ENCODE assay signal across 8 cellular contexts in genomic region chr9:32572900-32573523, GRCh38. TPM values are rescaled to one million over a fixed set of nuclear protein-coding genes. Genes with fewer than 3 reads are reported as not detected.
DNase-seq lines count a peak whose midpoint lies in the region; ATAC-seq and TF ChIP-seq lines count a peak whose summit lies in the region.

Gene NDUFB6, minus strand, starts transcription at chr9:32573159. Its CDS starts 99 bp downstream, at chr9:32573060.

- H3K27ac ChIP-seq in testis = peak within 1 kb of the TSS; percentile 79 to 91

- no peak for TF ChIP-seq POLR2A in testis (IDR thresholded peaks at IDR 0.05)

- peaks cover 4% of the 10 kb centered on the region for H3K36me3 ChIP-seq in GM06990 (ENCODE audit: control insufficient read depth, insufficient read depth, low read length)
- no peaks in the 10 kb centered on the region for H3K36me3 ChIP-seq in testis (ENCODE audit: low read depth, missing control alignments)

- intact Hi-C loops in testis (cut with DNase I; ENCODE audit: low total_unique reads) = no loop called here

- no peak for TF ChIP-seq CTCF in GM06990 (IDR thresholded peaks at IDR 0.05; ENCODE audit: insufficient read depth, low read length, poor library complexity, severe bottlenecking)
- TF ChIP-seq CTCF in omental fat pad (IDR thresholded peaks at IDR 0.05) = no peak
- TF ChIP-seq CTCF in testis (IDR thresholded peaks at IDR 0.05) = no peak

- WGBS in testis, 2 donors = 0% methylated on average over 16 to 36 of the region's 36 CpGs

- peaks cover 4% of the 10 kb centered on the region for H3K36me3 Mint-ChIP-seq in activated naive CD4-positive, alpha-beta T cell treated with anti-CD3 and anti-CD28 coated beads, Interleukin-2, amount 50 U/mL, for 24 hours

- DNase-seq in GM06990 (ENCODE audit: extremely low read depth, insufficient read length) = peak; percentile 95
- DNase-seq in NCI-H1092 (lab: John Stamatoyannopoulos, UW) = peak; percentile 93
- DNase-seq in globus pallidus (ENCODE audit: low spot score) = peak; percentile 90
- peak; percentile 74 for DNase-seq in omental fat pad (ENCODE audit: low spot score)
- peak; percentile 97 for DNase-seq in testis

- peaks cover 17% of the 10 kb centered on the region for H3K4me1 ChIP-seq in testis

- no peaks in the 10 kb centered on the region for H3K9me3 ChIP-seq in testis

- H3K27me3 ChIP-seq in GM06990 (replicated peaks; ENCODE audit: control insufficient read depth, insufficient read depth, low read length) (no peaks in the 10 kb centered on the region), testis (no peaks in the 10 kb centered on the region)

- H3K9me3 Mint-ChIP-seq in activated naive CD4-positive, alpha-beta T cell treated with anti-CD3 and anti-CD28 coated beads, Interleukin-2, amount 50 U/mL, for 24 hours = no peaks in the 10 kb centered on the region

- peak within 1 kb of the TSS; percentile 100 for H3K4me3 Mint-ChIP-seq in activated naive CD4-positive, alpha-beta T cell treated with anti-CD3 and anti-CD28 coated beads, Interleukin-2, amount 50 U/mL, for 24 hours

- H3K4me1 Mint-ChIP-seq in activated naive CD4-positive, alpha-beta T cell treated with anti-CD3 and anti-CD28 coated beads, Interleukin-2, amount 50 U/mL, for 24 hours = peaks cover 36% of the 10 kb centered on the region

- peak within 1 kb of the TSS; percentile 96 for H3K27ac Mint-ChIP-seq in activated naive CD4-positive, alpha-beta T cell treated with anti-CD3 and anti-CD28 coated beads, Interleukin-2, amount 50 U/mL, for 24 hours

- ATAC-seq in HG02588 (IDR thresholded peaks at IDR 0.05; ENCODE audit: unreplicated experiment) (peak; percentile 85), SK-N-SH treated with all-trans-retinoic acid at 6 μM for 48 hours (peak; percentile 96), omental fat pad (ENCODE audit: low FRiP score) (peak; percentile 95)

- no peaks in the 10 kb centered on the region for H3K27me3 Mint-ChIP-seq in activated naive CD4-positive, alpha-beta T cell treated with anti-CD3 and anti-CD28 coated beads, Interleukin-2, amount 50 U/mL, for 24 hours

- H3K4me3 ChIP-seq in GM06990 (replicated peaks; ENCODE audit: low read depth, low read length) = peak within 1 kb of the TSS; percentile 100
- H3K4me3 ChIP-seq in testis = peak within 1 kb of the TSS; percentile 88 to 90

TF ChIP-seq in SK-N-SH treated with all-trans-retinoic acid at 6 μM for 48 hours, 23 proteins besides CTCF, POLR2A, EP300 and RAD21:
- TF ChIP-seq ARNTL (CRISPR knock-in tag; IDR thresholded peaks at IDR 0.05; ENCODE audit: borderline replicate concordance, low read depth) (no peak), TCF4 (CRISPR knock-in tag; IDR thresholded peaks at IDR 0.05; ENCODE audit: borderline replicate concordance) (no peak), ZC3H10 (CRISPR knock-in tag; IDR thresholded peaks at IDR 0.05) (no peak), ZNF8 (CRISPR knock-in tag; IDR thresholded peaks at IDR 0.05) (no peak), ESRRG (CRISPR knock-in tag; IDR thresholded peaks at IDR 0.05) (no peak), OSR1 (CRISPR knock-in tag; IDR thresholded peaks at IDR 0.05) (no peak), SNAI2 (CRISPR knock-in tag; IDR thresholded peaks at IDR 0.05) (no peak), GLIS3 (CRISPR knock-in tag; IDR thresholded peaks at IDR 0.05) (no peak), ISL1 (CRISPR knock-in tag; IDR thresholded peaks at IDR 0.05) (no peak), ZNF565 (CRISPR knock-in tag; conservative IDR thresholded peaks at IDR 0.05; ENCODE audit: low read depth) (no peak), ZNF70 (CRISPR knock-in tag; IDR thresholded peaks at IDR 0.05) (no peak; the same call in 1 of the 2 replicates), PPARA (CRISPR knock-in tag; IDR thresholded peaks at IDR 0.05; ENCODE audit: borderline replicate concordance) (no peak), TOX (CRISPR knock-in tag; IDR thresholded peaks at IDR 0.05; ENCODE audit: borderline replicate concordance) (no peak), TSHZ2 (CRISPR knock-in tag; IDR thresholded peaks at IDR 0.05) (no peak)
- TF ChIP-seq, protein P1, sequence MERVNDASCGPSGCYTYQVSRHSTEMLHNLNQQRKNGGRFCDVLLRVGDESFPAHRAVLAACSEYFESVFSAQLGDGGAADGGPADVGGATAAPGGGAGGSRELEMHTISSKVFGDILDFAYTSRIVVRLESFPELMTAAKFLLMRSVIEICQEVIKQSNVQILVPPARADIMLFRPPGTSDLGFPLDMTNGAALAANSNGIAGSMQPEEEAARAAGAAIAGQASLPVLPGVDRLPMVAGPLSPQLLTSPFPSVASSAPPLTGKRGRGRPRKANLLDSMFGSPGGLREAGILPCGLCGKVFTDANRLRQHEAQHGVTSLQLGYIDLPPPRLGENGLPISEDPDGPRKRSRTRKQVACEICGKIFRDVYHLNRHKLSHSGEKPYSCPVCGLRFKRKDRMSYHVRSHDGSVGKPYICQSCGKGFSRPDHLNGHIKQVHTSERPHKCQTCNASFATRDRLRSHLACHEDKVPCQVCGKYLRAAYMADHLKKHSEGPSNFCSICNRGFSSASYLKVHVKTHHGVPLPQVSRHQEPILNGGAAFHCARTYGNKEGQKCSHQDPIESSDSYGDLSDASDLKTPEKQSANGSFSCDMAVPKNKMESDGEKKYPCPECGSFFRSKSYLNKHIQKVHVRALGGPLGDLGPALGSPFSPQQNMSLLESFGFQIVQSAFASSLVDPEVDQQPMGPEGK (CRISPR knock-in tag; IDR thresholded peaks at IDR 0.05; ENCODE audit: borderline replicate concordance) = no peak
- TF ChIP-seq, protein P2, sequence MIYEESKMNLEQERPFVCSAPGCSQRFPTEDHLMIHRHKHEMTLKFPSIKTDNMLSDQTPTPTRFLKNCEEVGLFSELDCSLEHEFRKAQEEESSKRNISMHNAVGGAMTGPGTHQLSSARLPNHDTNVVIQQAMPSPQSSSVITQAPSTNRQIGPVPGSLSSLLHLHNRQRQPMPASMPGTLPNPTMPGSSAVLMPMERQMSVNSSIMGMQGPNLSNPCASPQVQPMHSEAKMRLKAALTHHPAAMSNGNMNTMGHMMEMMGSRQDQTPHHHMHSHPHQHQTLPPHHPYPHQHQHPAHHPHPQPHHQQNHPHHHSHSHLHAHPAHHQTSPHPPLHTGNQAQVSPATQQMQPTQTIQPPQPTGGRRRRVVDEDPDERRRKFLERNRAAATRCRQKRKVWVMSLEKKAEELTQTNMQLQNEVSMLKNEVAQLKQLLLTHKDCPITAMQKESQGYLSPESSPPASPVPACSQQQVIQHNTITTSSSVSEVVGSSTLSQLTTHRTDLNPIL (CRISPR knock-in tag; IDR thresholded peaks at IDR 0.05; ENCODE audit: low read depth) = no peak
- TF ChIP-seq, protein P3, sequence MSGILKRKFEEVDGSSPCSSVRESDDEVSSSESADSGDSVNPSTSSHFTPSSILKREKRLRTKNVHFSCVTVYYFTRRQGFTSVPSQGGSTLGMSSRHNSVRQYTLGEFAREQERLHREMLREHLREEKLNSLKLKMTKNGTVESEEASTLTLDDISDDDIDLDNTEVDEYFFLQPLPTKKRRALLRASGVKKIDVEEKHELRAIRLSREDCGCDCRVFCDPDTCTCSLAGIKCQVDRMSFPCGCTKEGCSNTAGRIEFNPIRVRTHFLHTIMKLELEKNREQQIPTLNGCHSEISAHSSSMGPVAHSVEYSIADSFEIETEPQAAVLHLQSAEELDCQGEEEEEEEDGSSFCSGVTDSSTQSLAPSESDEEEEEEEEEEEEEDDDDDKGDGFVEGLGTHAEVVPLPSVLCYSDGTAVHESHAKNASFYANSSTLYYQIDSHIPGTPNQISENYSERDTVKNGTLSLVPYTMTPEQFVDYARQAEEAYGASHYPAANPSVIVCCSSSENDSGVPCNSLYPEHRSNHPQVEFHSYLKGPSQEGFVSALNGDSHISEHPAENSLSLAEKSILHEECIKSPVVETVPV (CRISPR knock-in tag; IDR thresholded peaks at IDR 0.05) = no peak
- TF ChIP-seq, protein P4, sequence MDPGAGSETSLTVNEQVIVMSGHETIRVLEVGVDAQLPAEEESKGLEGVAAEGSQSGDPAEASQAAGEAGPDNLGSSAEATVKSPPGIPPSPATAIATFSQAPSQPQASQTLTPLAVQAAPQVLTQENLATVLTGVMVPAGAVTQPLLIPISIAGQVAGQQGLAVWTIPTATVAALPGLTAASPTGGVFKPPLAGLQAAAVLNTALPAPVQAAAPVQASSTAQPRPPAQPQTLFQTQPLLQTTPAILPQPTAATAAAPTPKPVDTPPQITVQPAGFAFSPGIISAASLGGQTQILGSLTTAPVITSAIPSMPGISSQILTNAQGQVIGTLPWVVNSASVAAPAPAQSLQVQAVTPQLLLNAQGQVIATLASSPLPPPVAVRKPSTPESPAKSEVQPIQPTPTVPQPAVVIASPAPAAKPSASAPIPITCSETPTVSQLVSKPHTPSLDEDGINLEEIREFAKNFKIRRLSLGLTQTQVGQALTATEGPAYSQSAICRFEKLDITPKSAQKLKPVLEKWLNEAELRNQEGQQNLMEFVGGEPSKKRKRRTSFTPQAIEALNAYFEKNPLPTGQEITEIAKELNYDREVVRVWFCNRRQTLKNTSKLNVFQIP (CRISPR knock-in tag; IDR thresholded peaks at IDR 0.05; ENCODE audit: borderline replicate concordance, low read depth) = no peak

RNA-seq across cellular contexts. Expression of gene NDUFB6, which starts in this region (rescaled TPM):
- total RNA-seq in omental fat pad (10 to 100 TPM; 26.5 to 44.1 (median 37.4) TPM), testis (10 to 100 TPM; 56.4 to 61.8 TPM)
- polyA plus RNA-seq in testis (ENCODE audit: insufficient read depth, low read depth, low replicate concordance) = 97.9 TPM

Comparison
In these comparisons a context has a peak if more than half of its experiments do, and no peak if none do; other contexts are left out.
1. Peak in every context shown above with its lines: DNase-seq, ATAC-seq, H3K4me3 ChIP-seq and H3K27ac ChIP-seq.